In the genomic region with DNA sequence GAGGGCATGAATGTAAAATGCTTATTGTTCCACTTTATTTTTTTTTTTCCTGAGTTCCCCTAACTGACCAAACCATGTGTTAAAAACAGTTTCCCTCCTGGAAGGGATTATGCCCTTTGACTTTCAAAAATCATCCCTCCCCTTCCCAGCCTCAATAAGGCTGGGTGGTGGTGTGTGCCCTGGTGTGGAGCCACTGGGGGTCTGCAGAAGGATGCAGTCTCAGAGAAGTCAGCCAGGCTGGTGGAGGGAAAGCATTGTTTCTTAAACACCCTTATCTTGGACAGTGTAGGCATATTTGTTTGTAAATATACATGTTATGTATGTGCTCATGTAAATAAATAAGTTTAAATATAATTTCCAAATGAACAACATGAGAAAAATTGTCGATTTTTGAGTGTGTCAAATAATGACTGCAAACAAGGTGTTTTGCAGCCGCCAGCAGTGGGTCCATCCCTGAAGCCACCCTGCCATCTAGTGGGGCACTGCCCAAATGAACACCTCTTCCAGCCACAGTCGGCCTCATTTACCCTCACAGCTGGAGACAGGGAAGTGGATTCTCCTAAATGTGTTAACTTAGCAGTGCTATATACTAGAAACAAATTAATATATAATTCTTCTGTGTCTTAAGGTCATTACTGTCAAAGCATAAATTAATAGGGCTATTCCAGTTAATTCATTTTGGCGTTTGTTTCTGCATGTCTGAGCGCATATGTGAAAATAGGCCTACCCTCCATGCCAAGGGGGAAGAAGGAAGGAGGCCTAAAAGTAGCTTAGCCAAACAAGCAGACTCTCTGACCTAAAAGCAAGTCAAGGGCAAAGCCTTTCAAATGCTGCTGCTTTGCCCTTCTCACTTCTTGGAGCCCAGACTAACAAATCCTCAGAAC, we compare ENCODE assay signal across 7 cellular contexts.
DNase-seq lines count a peak whose midpoint lies in the region; ATAC-seq and TF ChIP-seq lines count a peak whose summit lies in the region.

No MANE protein-coding gene starts in this region.

- no peak overlapping the region for H3K9ac ChIP-seq in HCT116 (ENCODE audit: low read length)

- POLR2A ChIA-PET in HCT116 (lab: Charles Lee) = no interaction called here

- H3K36me3 Mint-ChIP-seq in progenitor cell of endocrine pancreas (ENCODE audit: insufficient read depth) = peaks cover 2% of the 10 kb centered on the region
- H3K36me3 Mint-ChIP-seq in T-helper 17 cell (ENCODE audit: low read depth) = no peaks in the 10 kb centered on the region

- no peak overlapping the region for H2AFZ ChIP-seq in HCT116 (ENCODE audit: low read depth, low read length, poor library complexity, severe bottlenecking)

- H3K4me3 Mint-ChIP-seq in progenitor cell of endocrine pancreas (ENCODE audit: low read depth) (no peak overlapping the region), T-helper 17 cell (no peak overlapping the region)

- H3K4me1 ChIP-seq in HCT116 (ENCODE audit: control insufficient read depth in 1 of 2, insufficient read depth in 2 of 2, low read length in 2 of 2) = no peaks in the 10 kb centered on the region

- CTCF ChIA-PET in HCT116 (lab: Charles Lee) = no interaction called here

- H3K4me3 ChIP-seq in GM12864 (ENCODE audit: low read depth, low read length) (no peak overlapping the region), HCT116 (replicated peaks in 1 of 2; ENCODE audit: low read depth in 1 of 2, low read length in 2 of 2) (no peak overlapping the region), fibroblast of the aortic adventitia (ENCODE audit: low read depth, low read length) (no peak overlapping the region)

- H3K9me2 ChIP-seq in HCT116 (ENCODE audit: insufficient read depth) = no peaks in the 10 kb centered on the region

- H3K27me3 Mint-ChIP-seq in progenitor cell of endocrine pancreas (no peaks in the 10 kb centered on the region), T-helper 17 cell (no peaks in the 10 kb centered on the region)

- H3K9me3 ChIP-seq in HCT116 (ENCODE audit: control insufficient read depth in 1 of 2, insufficient read depth in 1 of 2, low read depth in 1 of 2, low read length in 2 of 2) (peaks cover 0 to 5% of the 10 kb centered on the region in 2 experiments; a peak in 2 of 4 replicates), T-helper 17 cell (ENCODE audit: control insufficient read depth, low read length, poor library complexity, severe bottlenecking) (no peaks in the 10 kb centered on the region)

- TF ChIP-seq CTCF in GM12864 (IDR thresholded peaks at IDR 0.05; ENCODE audit: low read depth, low read length, missing control alignments) (peak; percentile 40), HCT116 (IDR thresholded peaks at IDR 0.05 in 2 of 3, conservative IDR thresholded peaks at IDR 0.05 in 1 of 3; ENCODE audit: borderline replicate concordance in 1 of 3, insufficient read depth in 1 of 3, low read depth in 2 of 3, low read length in 2 of 3) (peak in 2 of 3 experiments; percentile 24 to 36; a peak in 3 of 6 replicates), fibroblast of the aortic adventitia (IDR thresholded peaks at IDR 0.05; ENCODE audit: insufficient read depth, low read length) (no peak), progenitor cell of endocrine pancreas (IDR thresholded peaks at IDR 0.05; ENCODE audit: unreplicated experiment) (peak; percentile 91)

- BruUV-seq in HCT116 (replicated peaks; lab: Mats Ljungman, UMichigan) = no TSS peak

- no peak overlapping the region for H3K4me2 ChIP-seq in HCT116 (ENCODE audit: low read length)

- RAD21 ChIA-PET in HCT116 (lab: Charles Lee; ENCODE audit: low non-redundant PET in 1 of 2, low total read pairs in 2 of 2, uncharacterized antibody in 2 of 2, unreplicated experiment in 2 of 2) = no interaction called here

- no peaks in the 10 kb centered on the region for H3K27me3 ChIP-seq in HCT116 (ENCODE audit: insufficient read depth, low read length)

- TF ChIP-seq POLR2A in HCT116 (IDR thresholded peaks at IDR 0.05; ENCODE audit: borderline replicate concordance, extremely low read depth, insufficient read depth, insufficient read length) = no peak

- intact Hi-C loops in HCT116 (cut with micrococcal nuclease) = no loop called here

- H3K27ac ChIP-seq in HCT116 (ENCODE audit: low read depth, low read length) = no peak overlapping the region

- peak; percentile 26 for TF ChIP-seq RAD21 in HCT116 (IDR thresholded peaks at IDR 0.05; ENCODE audit: low read depth)

- H3K79me2 ChIP-seq in HCT116 (ENCODE audit: insufficient read depth, low read length) = no peaks in the 10 kb centered on the region

- no peak for DNase-seq in GM12864 (ENCODE audit: low read depth)
- DNase-seq in HCT116 (ENCODE audit: low read depth, low spot score) = no peak
- DNase-seq in NCI-H1436 treated with DMSO at 0.1 percent for 48 hours (lab: John Stamatoyannopoulos, UW) = peak; percentile 49
- DNase-seq in SKM-1 treated with dmso at 0.1 percent for 144 hours (lab: John Stamatoyannopoulos, UW; ENCODE audit: unreplicated experiment) = peak; percentile 57
- DNase-seq in fibroblast of the aortic adventitia (ENCODE audit: low read depth) = peak; percentile 1
- peak; percentile 41 for DNase-seq in progenitor cell of endocrine pancreas (ENCODE audit: low spot score, unreplicated experiment)
- DNase-seq in T-helper 17 cell = no peak

- no peaks in the 10 kb centered on the region for H4K20me1 ChIP-seq in HCT116 (ENCODE audit: insufficient read depth)

- no peaks in the 10 kb centered on the region for H3K9me3 Mint-ChIP-seq in progenitor cell of endocrine pancreas (ENCODE audit: low read depth)

- H3K36me3 ChIP-seq in HCT116 (ENCODE audit: control insufficient read depth in 1 of 2, insufficient read depth in 2 of 2, low read length in 2 of 2) = no peaks in the 10 kb centered on the region

- H3K4me1 Mint-ChIP-seq in progenitor cell of endocrine pancreas (ENCODE audit: low read depth) (peaks cover 21% of the 10 kb centered on the region), T-helper 17 cell (no peaks in the 10 kb centered on the region)

- H3K27ac Mint-ChIP-seq in progenitor cell of endocrine pancreas (peak overlapping the region; percentile 50), T-helper 17 cell (no peak overlapping the region)

- 0 out of 2 replicates have a peak, but pooled peaks have one; percentile 42 for ATAC-seq in HCT116
- ATAC-seq in T-helper 17 cell = no peak

TF ChIP-seq in HCT116, 20 proteins besides CTCF, POLR2A, EP300 and RAD21 (continues in another document):
- TF ChIP-seq REST (IDR thresholded peaks at IDR 0.05; ENCODE audit: low read depth) (no peak), POLR2AphosphoS5 (IDR thresholded peaks at IDR 0.05; ENCODE audit: low read depth, low read length) (no peak), EGR1 (IDR thresholded peaks at IDR 0.05; ENCODE audit: low read depth) (no peak), TCF7L2 (IDR thresholded peaks at IDR 0.05; ENCODE audit: borderline replicate concordance, extremely low read depth, insufficient read depth, insufficient read length) (no peak), EZH2 (IDR thresholded peaks at IDR 0.05) (no peak), SP1 (IDR thresholded peaks at IDR 0.05; ENCODE audit: low read depth) (no peak), CEBPB (IDR thresholded peaks at IDR 0.05; ENCODE audit: low read depth) (no peak), EZH2phosphoT487 (IDR thresholded peaks at IDR 0.05; ENCODE audit: borderline replicate concordance) (no peak), ELF1 (IDR thresholded peaks at IDR 0.05; ENCODE audit: borderline replicate concordance, low read depth) (no peak), JUND (IDR thresholded peaks at IDR 0.05) (no peak), SIN3A (IDR thresholded peaks at IDR 0.05; ENCODE audit: low read depth) (no peak), YY1 (IDR thresholded peaks at IDR 0.05; ENCODE audit: extremely low read depth, insufficient replicate concordance, low read depth, low read length) (no peak), CBX3 (IDR thresholded peaks at IDR 0.05; ENCODE audit: low read depth) (no peak), ZFX (IDR thresholded peaks at IDR 0.05) (no peak), ZNF274 (IDR thresholded peaks at IDR 0.05; ENCODE audit: low read depth, low read length) (no peak), FOSL1 (IDR thresholded peaks at IDR 0.05; ENCODE audit: low read depth) (no peak)
- TF ChIP-seq, protein P1, sequence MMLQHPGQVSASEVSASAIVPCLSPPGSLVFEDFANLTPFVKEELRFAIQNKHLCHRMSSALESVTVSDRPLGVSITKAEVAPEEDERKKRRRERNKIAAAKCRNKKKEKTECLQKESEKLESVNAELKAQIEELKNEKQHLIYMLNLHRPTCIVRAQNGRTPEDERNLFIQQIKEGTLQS (IDR thresholded peaks at IDR 0.05) = no peak
- TF ChIP-seq, protein P2, sequence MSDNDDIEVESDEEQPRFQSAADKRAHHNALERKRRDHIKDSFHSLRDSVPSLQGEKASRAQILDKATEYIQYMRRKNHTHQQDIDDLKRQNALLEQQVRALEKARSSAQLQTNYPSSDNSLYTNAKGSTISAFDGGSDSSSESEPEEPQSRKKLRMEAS (IDR thresholded peaks at IDR 0.05) = no peak

Comparison
In these comparisons a context has a peak if more than half of its experiments do, and no peak if none do; other contexts are left out.
1. DNase-seq: peak in NCI-H1436 treated with DMSO at 0.1 percent for 48 hours (single experiment), SKM-1 treated with dmso at 0.1 percent for 144 hours (single experiment), fibroblast of the aortic adventitia (single experiment) and progenitor cell of endocrine pancreas (single experiment); none in GM12864 (single experiment), HCT116 (single experiment) and T-helper 17 cell (0 of 3).